25 cellular contexts compared by ENCODE assay signal in the genomic region with DNA sequence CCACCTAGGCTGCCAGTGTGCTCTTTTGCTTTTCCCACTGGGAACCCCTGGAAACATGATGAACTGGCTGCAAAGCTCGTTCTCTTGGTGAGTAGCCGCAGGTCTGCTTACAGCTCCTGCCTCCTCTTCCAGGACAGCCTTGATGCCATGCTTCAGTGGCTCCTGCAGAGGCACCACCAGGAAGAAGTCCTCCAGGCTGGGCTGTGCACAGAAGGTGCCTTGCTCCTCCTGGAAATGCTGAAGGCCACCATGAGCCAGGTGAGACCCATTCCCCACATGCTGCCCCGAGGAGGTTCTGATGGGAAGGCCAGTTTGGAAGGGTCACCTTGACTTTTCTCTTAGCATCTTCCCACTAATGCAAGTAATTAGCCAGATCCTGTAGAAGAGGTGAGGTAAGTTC.
"Had no signal": no experiment of that assay in that cellular context is flagged by ENCODE, and none has a peak within 500 bp of the region (broad histone marks: within the 10 kb centered on the region; RNA-seq: fewer than 3 reads in every experiment).

No MANE protein-coding gene starts in this region.

- H3K27ac ChIP-seq: neutrophil, pancreas, psoas muscle, right lobe of liver, sigmoid colon, suprapubic skin, testis, tibial artery, transverse colon, upper lobe of right lung, uterus had no signal

- ATAC-seq: naive thymus-derived CD8-positive, alpha-beta T cell; pancreas; psoas muscle; right cardiac atrium; right lobe of liver; stimulated activated effector memory CD8-positive, alpha-beta T cell treated with anti-CD3 and anti-CD28 coated beads, Interleukin-12 subunit alpha, Interleukin-12 subunit beta, amount 100 ng/mL, for 72 hours; stimulated activated naive CD8-positive, alpha-beta T cell treated with anti-CD3 and anti-CD28 coated beads, Interleukin-15, amount 100 ng/mL, for 72 hours; stimulated activated naive CD8-positive, alpha-beta T cell treated with anti-CD3 and anti-CD28 coated beads, Interleukin-15, Interleukin-2, amounts not matched to agents 100 U/mL and 50 U/mL, for 24 hours; upper lobe of right lung had no signal

- H3K27me3 ChIP-seq: neutrophil, pancreas, right lobe of liver, sigmoid colon, suprapubic skin, testis, tibial artery, transverse colon, upper lobe of right lung, uterus had no signal

- H3K36me3 ChIP-seq: pancreas, right lobe of liver, sigmoid colon, suprapubic skin, tibial artery, transverse colon, upper lobe of right lung, uterus had no signal

- H3K4me3 ChIP-seq: pancreas, psoas muscle, right lobe of liver, sigmoid colon, suprapubic skin, testis, tibial artery, transverse colon, upper lobe of right lung, uterus had no signal

- H3K4me1 ChIP-seq: pancreas, psoas muscle, right lobe of liver, sigmoid colon, suprapubic skin, testis, tibial artery, transverse colon, upper lobe of right lung, uterus had no signal

- H3K9me3 ChIP-seq: neutrophil, pancreas, psoas muscle, right lobe of liver, sigmoid colon, suprapubic skin, testis, tibial artery, transverse colon, upper lobe of right lung, uterus had no signal

- DNase-seq: naive thymus-derived CD8-positive, alpha-beta T cell; nephron progenitor cell; nucleus accumbens; pancreas; psoas muscle; right cardiac atrium; right lobe of liver; sigmoid colon; small intestine; stimulated activated CD4-positive, alpha-beta T cell treated with anti-CD3 and anti-CD28 coated beads, Interleukin-15, amount 100 ng/mL, for 24 hours; stimulated activated CD4-positive, alpha-beta T cell treated with anti-CD3 and anti-CD28 coated beads, Interleukin-2, amount 100 ng/mL, for 24 hours; stimulated activated CD4-positive, alpha-beta T cell treated with anti-CD3 and anti-CD28 coated beads, Interleukin-2, amount 100 ng/mL, for 48 hours; stimulated activated CD4-positive, alpha-beta T cell treated with anti-CD3 and anti-CD28 coated beads, Interleukin-4, amount 100 ng/mL, for 24 hours; stimulated activated naive CD4-positive, alpha-beta T cell; stimulated activated naive CD8-positive, alpha-beta T cell treated with anti-CD3 and anti-CD28 coated beads, Interleukin-15, amount 100 ng/mL, for 72 hours; stimulated activated naive CD8-positive, alpha-beta T cell treated with anti-CD3 and anti-CD28 coated beads, Interleukin-15, Interleukin-2, amounts not matched to agents 100 U/mL and 50 U/mL, for 24 hours; substantia nigra; testis; tibial artery; transverse colon; upper lobe of right lung; uterus had no signal
